ENCODE assay signal across 19 cellular contexts in the genomic region with DNA sequence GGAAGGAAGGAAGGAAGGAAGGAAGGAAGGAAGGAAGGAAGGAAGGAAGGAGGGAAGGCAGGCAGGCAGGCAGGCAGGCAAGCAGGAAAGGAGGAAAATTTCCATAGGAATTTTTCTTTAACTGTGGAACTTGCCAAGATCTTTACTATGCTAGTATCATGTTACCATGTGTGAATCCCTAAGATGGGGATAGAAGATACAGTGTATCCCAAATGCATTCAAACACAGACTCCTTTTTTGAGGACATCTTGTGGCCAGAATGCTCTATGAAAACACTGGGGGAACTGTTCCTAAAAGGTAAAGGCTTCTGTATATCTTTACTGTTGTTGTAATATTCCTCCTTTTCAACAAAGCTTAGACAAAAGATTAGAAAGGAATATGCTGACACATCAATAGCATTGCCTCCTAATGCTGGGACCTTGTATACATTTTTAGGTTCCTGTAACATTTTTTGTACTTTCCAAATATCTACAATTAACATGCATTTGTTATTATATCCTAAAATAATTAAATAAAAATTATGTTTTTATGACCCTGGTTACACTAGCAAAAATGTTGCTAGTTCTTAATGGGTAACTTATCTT. TPM values are rescaled to one million over a fixed set of nuclear protein-coding genes. Genes with fewer than 3 reads are reported as not detected.
A peak's percentile ranks its signal among the peaks of the same experiment; 100 is the strongest.
DNase-seq lines count a peak whose midpoint lies in the region; ATAC-seq and TF ChIP-seq lines count a peak whose summit lies in the region.
"Had no signal": no experiment of that assay in that cellular context is flagged by ENCODE, and none has a peak within 500 bp of the region (broad histone marks: within the 10 kb centered on the region; RNA-seq: fewer than 3 reads in every experiment).

No MANE protein-coding gene starts in this region.

- peaks cover 16% of the 10 kb centered on the region for H3K4me1 Mint-ChIP-seq in HFFc6 (ENCODE audit: low read depth)
- H3K4me1 Mint-ChIP-seq in natural killer cell treated with Interleukin-12 subunit alpha and Interleukin-12 subunit beta and Interleukin-15 and Interleukin-18, amount 100 ng/mL, for 72 hours (ENCODE audit: low read depth in 2 of 2), result peaks cover 3 to 4% of the 10 kb centered on the region in 2 donors

- TF ChIP-seq CTCF in C4-2B (conservative IDR thresholded peaks at IDR 0.05) (peak; percentile 25), HFFc6 (IDR thresholded peaks at IDR 0.05) (peak; percentile 45), astrocyte of the spinal cord (IDR thresholded peaks at IDR 0.05; ENCODE audit: low read depth, low read length) (peak; percentile 18), hepatocyte (IDR thresholded peaks at IDR 0.05; ENCODE audit: poor library complexity) (peak; percentile 15), Peyer's patch (IDR thresholded peaks at IDR 0.05) (no peak)

- H3K9me2 ChIP-seq in hepatocyte (replicated peaks; ENCODE audit: insufficient read depth), result no peaks in the 10 kb centered on the region

- H3K27me3 ChIP-seq in hepatocyte (no peaks in the 10 kb centered on the region), Peyer's patch (no peaks in the 10 kb centered on the region)
- H3K27me3 ChIP-seq: BLaER1 had no signal

- peaks cover 5% of the 10 kb centered on the region for H3K9me3 ChIP-seq in hepatocyte (ENCODE audit: low read depth)
- peaks cover 0 to 7% (median 0%) of the 10 kb centered on the region in 4 donors for H3K9me3 ChIP-seq in Peyer's patch

- H3K36me3 ChIP-seq in hepatocyte (replicated peaks; ENCODE audit: insufficient read depth, low read depth) (no peaks in the 10 kb centered on the region), Peyer's patch (no peaks in the 10 kb centered on the region)
- H3K36me3 ChIP-seq: BLaER1 had no signal

- peaks cover 16% of the 10 kb centered on the region for H3K9me3 Mint-ChIP-seq in HFFc6
- peaks cover 2% of the 10 kb centered on the region for H3K9me3 Mint-ChIP-seq in natural killer cell treated with Interleukin-12 subunit alpha and Interleukin-12 subunit beta and Interleukin-15 and Interleukin-18, amount 100 ng/mL, for 72 hours

- no peak overlapping the region for H3K4me3 Mint-ChIP-seq in HFFc6
- H3K4me3 Mint-ChIP-seq in natural killer cell treated with Interleukin-12 subunit alpha and Interleukin-12 subunit beta and Interleukin-15 and Interleukin-18, amount 100 ng/mL, for 72 hours, result no peak overlapping the region
- H3K4me3 Mint-ChIP-seq: CD8-positive, alpha-beta memory T cell had no signal

- no peak overlapping the region for H3K27ac Mint-ChIP-seq in HFFc6
- no peak overlapping the region for H3K27ac Mint-ChIP-seq in natural killer cell treated with Interleukin-12 subunit alpha and Interleukin-12 subunit beta and Interleukin-15 and Interleukin-18, amount 100 ng/mL, for 72 hours
- H3K27ac Mint-ChIP-seq: CD8-positive, alpha-beta memory T cell had no signal

- DNase-seq in HFFc6 (peak; percentile 31), astrocyte of the spinal cord (ENCODE audit: low read depth, low spot score) (no peak), hepatocyte (ENCODE audit: low spot score) (no peak), NCI-H524 treated with DMSO at 0.1 percent for 48 hours (lab: John Stamatoyannopoulos, UW) (no peak), Peyer's patch (no peak)
- DNase-seq in natural killer cell treated with Interleukin-12 subunit alpha and Interleukin-12 subunit beta and Interleukin-15 and Interleukin-18, amount 100 ng/mL, for 72 hours (ENCODE audit: low spot score), result no peak
- DNase-seq: CD8-positive, alpha-beta memory T cell; DND-41; GDM1; GOT3; Karpas-422; NCI-H187; NCI-H2171 treated with DMSO at 0.1 percent for 48 hours; NCI-H446 treated with DMSO at 0.1 percent for 48 hours; NCI-H774; T-helper 1 cell had no signal

- in situ Hi-C loops in astrocyte of the spinal cord (cut with HindIII; ENCODE audit: low sequenced_read_pairs), result no loop called here

- H3K79me2 ChIP-seq in hepatocyte, result no peaks in the 10 kb centered on the region

- no peaks in the 10 kb centered on the region for H4K20me1 ChIP-seq in hepatocyte (ENCODE audit: insufficient read depth, poor library complexity, severe bottlenecking)
- H4K20me1 ChIP-seq: BLaER1 had no signal

- peaks cover 6% of the 10 kb centered on the region; the same call in 1 of the 2 replicates for H3K36me3 Mint-ChIP-seq in HFFc6 (ENCODE audit: low read depth)
- peaks cover 12% of the 10 kb centered on the region for H3K36me3 Mint-ChIP-seq in natural killer cell treated with Interleukin-12 subunit alpha and Interleukin-12 subunit beta and Interleukin-15 and Interleukin-18, amount 100 ng/mL, for 72 hours

- peaks cover 4% of the 10 kb centered on the region; the same call in 1 of the 2 replicates for H3K27me3 Mint-ChIP-seq in HFFc6 (ENCODE audit: insufficient read depth)
- H3K27me3 Mint-ChIP-seq in natural killer cell treated with Interleukin-12 subunit alpha and Interleukin-12 subunit beta and Interleukin-15 and Interleukin-18, amount 100 ng/mL, for 72 hours, result peaks cover 12 to 28% of the 10 kb centered on the region in 2 donors

- TF ChIP-seq POLR2A in Peyer's patch (IDR thresholded peaks at IDR 0.05), result no peak

- H3K27ac ChIP-seq in C4-2B, result no peak overlapping the region
- H3K27ac ChIP-seq in hepatocyte, result no peak overlapping the region
- H3K27ac ChIP-seq in Peyer's patch, result no peak overlapping the region
- H3K27ac ChIP-seq: BLaER1 had no signal

- no peak overlapping the region for H3K4me3 ChIP-seq in astrocyte of the spinal cord (ENCODE audit: low read depth, low read length)
- H3K4me3 ChIP-seq in hepatocyte, result no peak overlapping the region
- H3K4me3 ChIP-seq in Peyer's patch, result no peak overlapping the region
- H3K4me3 ChIP-seq: BLaER1, GM12878 had no signal

- no peak overlapping the region for H3K4me2 ChIP-seq in hepatocyte
- H3K4me2 ChIP-seq: BLaER1 had no signal

- H3K4me1 ChIP-seq in hepatocyte (ENCODE audit: insufficient read depth) (no peaks in the 10 kb centered on the region), Peyer's patch (no peaks in the 10 kb centered on the region)

- ATAC-seq in natural killer cell treated with Interleukin-12 subunit alpha and Interleukin-12 subunit beta and Interleukin-15 and Interleukin-18, amount 100 ng/mL, for 72 hours, result no peak
- ATAC-seq: GM12878 had no signal

- H2AFZ ChIP-seq in hepatocyte, result no peak overlapping the region

RNA-seq across cellular contexts. Expression of a gene that starts 20.6 kb away (rescaled TPM):
- under 1 TPM in 3 of 6 experiments, not detected in 3; 0.07 to 0.21 (median 0.14) TPM for total RNA-seq in HFFc6 (2021; fragmentation: NEBNext Ultra II Directional; extraction: Animal tissue kit (Norgen Biotek cat#: 25700))
- total RNA-seq in hepatocyte (not detected in 2 replicates), Peyer's patch (not detected)
- polyA plus RNA-seq in hepatocyte, result not detected in 2 replicates
- total RNA-seq in natural killer cell treated with Interleukin-12 subunit alpha and Interleukin-12 subunit beta and Interleukin-15 and Interleukin-18, amount 100 ng/mL, for 72 hours, result not detected
- total RNA-seq: CD8-positive, alpha-beta memory T cell; GM12878 had no signal
- polyA plus RNA-seq: CD8-positive, alpha-beta memory T cell; GM12878 had no signal

RNA-seq across cellular contexts. Expression of a gene that starts 49.8 kb away (rescaled TPM):
- total RNA-seq in HFFc6 (2021; fragmentation: NEBNext Ultra II Directional; extraction: Animal tissue kit (Norgen Biotek cat#: 25700)), result 1 to 10 TPM; 3.1 to 6.2 (median 4.4) TPM
- 45.8 and 50.2 TPM in 2 replicates for total RNA-seq in hepatocyte
- polyA plus RNA-seq in hepatocyte, result 40.4 and 41.5 TPM in 2 replicates
- 10 to 100 TPM; 24.0 to 56.9 (median 36.0) TPM for total RNA-seq in Peyer's patch
- 10 to 100 TPM; 24.7 to 54.7 TPM for total RNA-seq in natural killer cell treated with Interleukin-12 subunit alpha and Interleukin-12 subunit beta and Interleukin-15 and Interleukin-18, amount 100 ng/mL, for 72 hours

Comparison
In these comparisons a context has a peak if more than half of its experiments do, and no peak if none do; other contexts are left out.
1. CTCF ChIP-seq: peak in C4-2B (single experiment), HFFc6 (single experiment), astrocyte of the spinal cord (single experiment) and hepatocyte (single experiment); none in Peyer's patch (0 of 6).